ENCODE assay signal across 19 cellular contexts in the genomic region with DNA sequence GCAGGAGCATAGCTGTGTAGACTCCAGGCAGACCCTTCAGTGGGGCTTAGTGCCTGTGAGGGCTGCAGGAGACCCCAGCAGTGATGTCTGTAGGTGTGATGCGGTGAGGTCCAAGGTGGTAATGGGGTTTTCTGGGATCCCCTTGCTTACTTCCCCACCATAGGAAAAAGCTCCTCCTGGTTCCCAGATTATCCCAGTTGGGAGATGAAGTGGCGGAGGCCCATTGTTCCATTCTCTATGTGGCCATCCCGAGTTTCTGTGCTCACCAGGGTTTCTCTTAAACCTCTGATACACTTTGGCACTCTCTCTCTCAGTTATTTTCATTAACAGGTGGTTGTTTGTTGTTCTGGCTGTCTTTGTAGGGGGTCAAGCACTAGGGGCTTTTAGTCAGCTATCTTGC.
"Had no signal": no experiment of that assay in that cellular context is flagged by ENCODE, and none has a peak within 500 bp of the region (broad histone marks: within the 10 kb centered on the region; RNA-seq: fewer than 3 reads in every experiment).

No MANE protein-coding gene starts in this region.

- ATAC-seq: effector memory CD8-positive, alpha-beta T cell; gastrocnemius medialis; heart right ventricle; left cardiac atrium; left lung; left ventricle myocardium superior; lower lobe of right lung; mucosa of descending colon had no signal

- DNase-seq: colonic mucosa; cortex of kidney; effector CD8-positive, alpha-beta T cell; effector memory CD8-positive, alpha-beta T cell; esophagus squamous epithelium; foreskin fibroblast; foreskin melanocyte; gastrocnemius medialis; glutamatergic neuron; head of caudate nucleus; heart right ventricle; hippocampal formation; left cardiac atrium; left lung; left ventricle myocardium superior; lower lobe of right lung; mammary epithelial cell; mucosa of descending colon; naive B cell had no signal

- H3K27ac ChIP-seq: colonic mucosa, esophagus squamous epithelium, gastrocnemius medialis, heart right ventricle, left lung, lower lobe of right lung had no signal

- H3K9me3 ChIP-seq: colonic mucosa, mucosa of descending colon had no signal

- H3K36me3 ChIP-seq: colonic mucosa, esophagus squamous epithelium, gastrocnemius medialis, heart right ventricle, left lung, lower lobe of right lung had no signal

- H3K4me3 ChIP-seq: colonic mucosa, esophagus squamous epithelium, gastrocnemius medialis, heart right ventricle, left lung, lower lobe of right lung, mucosa of descending colon had no signal

- H3K4me1 ChIP-seq: colonic mucosa, heart right ventricle had no signal

- H3K27me3 ChIP-seq: colonic mucosa, gastrocnemius medialis had no signal
